Comparison of ENCODE assay signal across 14 cellular contexts in the genomic region with DNA sequence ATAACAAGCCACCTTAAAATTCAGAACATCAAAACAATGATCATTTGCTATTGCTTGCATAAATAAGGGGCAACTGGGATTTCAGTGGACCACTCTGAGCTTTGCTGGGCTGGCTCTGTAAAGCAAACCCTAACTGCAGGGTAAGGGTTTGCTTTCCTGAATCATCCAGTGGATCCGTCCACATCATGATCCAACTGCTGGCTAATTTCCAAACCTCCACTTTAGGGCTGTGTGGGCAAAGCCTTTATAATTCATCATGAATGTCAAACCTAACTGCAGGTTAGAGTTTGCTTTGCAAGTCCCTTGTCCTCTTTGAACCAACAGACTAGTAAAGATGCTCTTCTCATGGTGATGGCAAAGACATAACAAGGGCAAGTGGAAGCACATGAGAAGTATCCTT.
"Had no signal": no experiment of that assay in that cellular context is flagged by ENCODE, and none has a peak within 500 bp of the region (broad histone marks: within the 10 kb centered on the region; RNA-seq: fewer than 3 reads in every experiment).

No MANE protein-coding gene starts in this region.

- DNase-seq: activated CD4-positive, alpha-beta T cell treated with anti-CD3 and anti-CD28 coated beads, Interleukin-2, amount 50 U/mL, for 48 hours; activated CD8-positive, alpha-beta memory T cell treated with anti-CD3 and anti-CD28 coated beads, Interleukin-2, amount 10 ng/mL, durations not matched to agents 7 days and 5 days; activated naive CD4-positive, alpha-beta T cell treated with anti-CD3 and anti-CD28 coated beads, Interleukin-2, amount 50 U/mL, for 16 hours; activated T-cell treated with anti-CD3 and anti-CD28 coated beads, Interleukin-2, amount 50 U/mL, for 1 hour; body of pancreas; gastrocnemius medialis; heart right ventricle; left colon; lower lobe of right lung; nephron progenitor cell; occipital lobe; right cardiac atrium; stimulated activated naive CD8-positive, alpha-beta T cell treated with anti-CD3 and anti-CD28 coated beads, Interleukin-15, Interleukin-2, amounts not matched to agents 100 U/mL and 50 U/mL, for 24 hours; transverse colon had no signal

- ATAC-seq: activated CD8-positive, alpha-beta memory T cell treated with anti-CD3 and anti-CD28 coated beads, Interleukin-2, amount 10 ng/mL, durations not matched to agents 7 days and 5 days; body of pancreas; gastrocnemius medialis; heart right ventricle; left colon; lower lobe of right lung; right cardiac atrium; stimulated activated naive CD8-positive, alpha-beta T cell treated with anti-CD3 and anti-CD28 coated beads, Interleukin-15, Interleukin-2, amounts not matched to agents 100 U/mL and 50 U/mL, for 24 hours had no signal
